Comparison of ENCODE assay signal across 25 cellular contexts in the genomic region with DNA sequence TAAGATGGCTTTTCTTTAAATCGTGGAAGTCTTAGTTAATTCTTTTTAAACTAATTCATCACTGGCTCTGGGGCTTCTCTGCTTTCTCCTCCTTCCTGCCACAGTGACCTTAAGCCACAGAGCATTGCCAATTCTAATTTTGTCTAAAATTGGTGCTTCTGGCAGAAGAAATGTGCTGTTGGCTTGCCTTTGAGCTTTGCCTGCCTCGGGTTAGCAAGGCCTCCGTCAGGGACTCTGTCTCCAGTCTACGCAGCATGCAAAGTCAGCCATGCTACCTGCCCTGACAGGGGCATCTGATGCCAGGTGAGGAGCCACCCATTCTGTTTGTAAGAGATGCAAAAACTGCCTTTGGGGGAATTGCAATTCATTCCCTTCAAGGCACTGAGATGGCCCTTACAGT. TPM values are rescaled to one million over a fixed set of nuclear protein-coding genes. Genes with fewer than 3 reads are reported as not detected.
"Had no signal": no experiment of that assay in that cellular context is flagged by ENCODE, and none has a peak within 500 bp of the region (broad histone marks: within the 10 kb centered on the region; RNA-seq: fewer than 3 reads in every experiment).

No MANE protein-coding gene starts in this region.

- H3K9me3 Mint-ChIP-seq: activated T-helper 1 cell treated with anti-CD3 and anti-CD28 coated beads, Interleukin-12 subunit alpha, Interleukin-12 subunit beta, Interleukin-2, Interleukin-4 antibody, amounts not matched to agents 30 ng/mL and 10 ng/mL and 1 ng/mL, durations not matched to agents 14 hours and 24 hours and 36 hours; naive thymus-derived CD8-positive, alpha-beta T cell; stimulated activated naive CD8-positive, alpha-beta T cell treated with anti-CD3 and anti-CD28 coated beads, Interleukin-15, amount 100 ng/mL, for 72 hours had no signal

- H3K4me1 ChIP-seq: colonic mucosa, gastrocnemius medialis, prostate gland, right atrium auricular region, suprapubic skin, transverse colon, vagina had no signal

- H3K4me3 Mint-ChIP-seq: activated CD4-positive, alpha-beta T cell treated with anti-CD3 and anti-CD28 coated beads for 36 hours; activated naive CD8-positive, alpha-beta T cell; activated T-helper 1 cell treated with anti-CD3 and anti-CD28 coated beads, Interleukin-12 subunit alpha, Interleukin-12 subunit beta, Interleukin-2, Interleukin-4 antibody, amounts not matched to agents 30 ng/mL and 10 ng/mL and 1 ng/mL, durations not matched to agents 14 hours and 24 hours and 36 hours; memory B cell; naive thymus-derived CD8-positive, alpha-beta T cell; stimulated activated naive CD8-positive, alpha-beta T cell treated with anti-CD3 and anti-CD28 coated beads, Interleukin-15, amount 100 ng/mL, for 72 hours had no signal

- H3K36me3 ChIP-seq: cardiac muscle cell, colonic mucosa, gastrocnemius medialis, prostate gland, right atrium auricular region, suprapubic skin, transverse colon, vagina, WERI-Rb-1 had no signal

- H3K36me3 Mint-ChIP-seq: memory B cell; naive thymus-derived CD8-positive, alpha-beta T cell had no signal

- DNase-seq: activated CD4-positive, alpha-beta T cell treated with anti-CD3 and anti-CD28 coated beads for 36 hours; activated CD4-positive, alpha-beta T cell treated with anti-CD3 and anti-CD28 coated beads, Interleukin-2, amount 50 U/mL, for 48 hours; activated gamma-delta T cell treated with Interleukin-2 at 50 U/mL for 16 hours; activated T-cell treated with anti-CD3 and anti-CD28 coated beads for 4 hours; colonic mucosa; gastrocnemius medialis; head of caudate nucleus; left ventricle myocardium superior; naive thymus-derived CD8-positive, alpha-beta T cell; nucleus accumbens; stimulated activated CD4-positive, alpha-beta T cell treated with anti-CD3 and anti-CD28 coated beads, Interleukin-15, amount 100 ng/mL, for 24 hours; stimulated activated CD4-positive, alpha-beta T cell treated with anti-CD3 and anti-CD28 coated beads, Interleukin-2, amount 100 ng/mL, for 48 hours; stimulated activated naive CD8-positive, alpha-beta T cell treated with anti-CD3 and anti-CD28 coated beads, Interleukin-15, amount 100 ng/mL, for 72 hours; T-helper 2 cell; transverse colon; WERI-Rb-1 had no signal

- H3K27ac Mint-ChIP-seq: activated CD4-positive, alpha-beta T cell treated with anti-CD3 and anti-CD28 coated beads for 36 hours; activated naive CD8-positive, alpha-beta T cell; activated T-helper 1 cell treated with anti-CD3 and anti-CD28 coated beads, Interleukin-12 subunit alpha, Interleukin-12 subunit beta, Interleukin-2, Interleukin-4 antibody, amounts not matched to agents 30 ng/mL and 10 ng/mL and 1 ng/mL, durations not matched to agents 14 hours and 24 hours and 36 hours; memory B cell had no signal

- H3K27me3 Mint-ChIP-seq: activated CD4-positive, alpha-beta T cell treated with anti-CD3 and anti-CD28 coated beads for 36 hours; activated naive CD8-positive, alpha-beta T cell; stimulated activated naive CD8-positive, alpha-beta T cell treated with anti-CD3 and anti-CD28 coated beads, Interleukin-15, amount 100 ng/mL, for 72 hours had no signal

- H3K4me3 ChIP-seq: cardiac muscle cell, colonic mucosa, gastrocnemius medialis, prostate gland, right atrium auricular region, skin epidermis, suprapubic skin, transverse colon, vagina had no signal

- H3K27ac ChIP-seq: cardiac muscle cell, colonic mucosa, gastrocnemius medialis, prostate gland, right atrium auricular region, skin epidermis, suprapubic skin, transverse colon, vagina, WERI-Rb-1 had no signal

- H3K4me1 Mint-ChIP-seq: activated CD4-positive, alpha-beta T cell treated with anti-CD3 and anti-CD28 coated beads for 36 hours; memory B cell; naive thymus-derived CD8-positive, alpha-beta T cell; stimulated activated naive CD8-positive, alpha-beta T cell treated with anti-CD3 and anti-CD28 coated beads, Interleukin-15, amount 100 ng/mL, for 72 hours had no signal

- H3K27me3 ChIP-seq: cardiac muscle cell, colonic mucosa, gastrocnemius medialis, right atrium auricular region, suprapubic skin, transverse colon, vagina had no signal

- H3K9me3 ChIP-seq: colonic mucosa, gastrocnemius medialis, prostate gland, right atrium auricular region, suprapubic skin, transverse colon, vagina had no signal

RNA-seq across cellular contexts. Expression of a gene that starts 25.2 kb away (rescaled TPM):
- total RNA-seq: activated CD4-positive, alpha-beta T cell treated with anti-CD3 and anti-CD28 coated beads for 36 hours; activated T-helper 1 cell treated with anti-CD3 and anti-CD28 coated beads, Interleukin-12 subunit alpha, Interleukin-12 subunit beta, Interleukin-2, Interleukin-4 antibody, amounts not matched to agents 30 ng/mL and 10 ng/mL and 1 ng/mL, durations not matched to agents 14 hours and 24 hours and 36 hours; cardiac muscle cell; left ventricle myocardium superior; naive thymus-derived CD8-positive, alpha-beta T cell; prostate gland; right atrium auricular region; transverse colon; vagina had no signal
- polyA plus RNA-seq: cardiac muscle cell; naive thymus-derived CD8-positive, alpha-beta T cell had no signal
